Comparison of ENCODE assay signal across 8 cellular contexts in the genomic region with DNA sequence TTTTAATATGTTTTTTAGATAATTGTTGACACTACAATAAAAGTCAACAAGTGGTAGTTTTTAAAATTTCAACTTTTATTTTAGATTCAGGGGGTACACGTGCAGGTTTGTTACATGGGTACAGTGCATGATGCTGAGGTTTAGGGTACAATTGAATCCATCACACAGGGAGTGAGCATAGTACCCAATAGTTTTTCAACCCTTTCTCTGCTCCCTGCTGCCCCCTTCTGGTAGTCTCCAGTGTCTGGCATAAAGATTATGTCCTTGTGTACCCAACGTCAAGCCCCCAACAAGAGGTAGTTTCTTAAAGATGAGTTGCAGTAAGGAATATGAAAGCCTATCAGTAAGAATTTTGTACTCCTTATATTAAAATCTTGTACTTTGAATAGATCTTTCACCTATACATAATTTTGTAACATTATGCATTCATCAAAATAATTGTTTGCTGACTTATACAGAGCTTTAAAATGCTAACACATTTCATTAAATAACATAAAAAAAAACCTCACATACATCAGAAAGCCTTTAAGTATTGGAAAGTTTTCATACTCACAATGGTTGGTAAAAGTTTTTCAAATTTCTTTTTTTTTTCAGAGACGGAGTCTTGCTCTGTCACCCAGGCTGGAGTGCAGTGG. TPM values are rescaled to one million over a fixed set of nuclear protein-coding genes. Genes with fewer than 3 reads are reported as not detected.
DNase-seq lines count a peak whose midpoint lies in the region; ATAC-seq lines count a peak whose summit lies in the region.

No MANE protein-coding gene starts in this region.

- ATAC-seq in HG02763 (IDR thresholded peaks at IDR 0.05; ENCODE audit: unreplicated experiment): peak; percentile 62

- DNase-seq in NCI-H1436 (lab: John Stamatoyannopoulos, UW): peak; percentile 58
- no peak for DNase-seq in NCI-H1436 treated with DMSO at 0.1 percent for 48 hours (lab: John Stamatoyannopoulos, UW)
- DNase-seq in NCI-H2171 treated with DMSO at 0.1 percent for 48 hours (lab: John Stamatoyannopoulos, UW): peak; percentile 57
- DNase-seq in activated CD4-positive, alpha-beta T cell treated with anti-CD3 and anti-CD28 coated beads for 4 hours: peak; percentile 74 to 89
- peak; percentile 83 for DNase-seq in effector CD4-positive, alpha-beta T cell
- DNase-seq in myocyte (ENCODE audit: low read depth): peak; percentile 77
- DNase-seq in stimulated activated naive CD4-positive, alpha-beta T cell (lab: John Stamatoyannopoulos, UW): peak; percentile 33 to 81 (median 66)

RNA-seq across cellular contexts. Expression of a gene that starts 5.4 kb away (rescaled TPM):
- 23.3 and 25.0 TPM in 2 replicates for total RNA-seq in myocyte
- polyA plus RNA-seq in myocyte (2012): 4.9 TPM

RNA-seq across cellular contexts. Expression of a gene that starts 11.7 kb away (rescaled TPM):
- total RNA-seq in myocyte: 12.4 and 26.3 TPM in 2 replicates
- 7.0 TPM for polyA plus RNA-seq in myocyte (2012)
